1 cellular context compared by ENCODE assay signal in the genomic region with DNA sequence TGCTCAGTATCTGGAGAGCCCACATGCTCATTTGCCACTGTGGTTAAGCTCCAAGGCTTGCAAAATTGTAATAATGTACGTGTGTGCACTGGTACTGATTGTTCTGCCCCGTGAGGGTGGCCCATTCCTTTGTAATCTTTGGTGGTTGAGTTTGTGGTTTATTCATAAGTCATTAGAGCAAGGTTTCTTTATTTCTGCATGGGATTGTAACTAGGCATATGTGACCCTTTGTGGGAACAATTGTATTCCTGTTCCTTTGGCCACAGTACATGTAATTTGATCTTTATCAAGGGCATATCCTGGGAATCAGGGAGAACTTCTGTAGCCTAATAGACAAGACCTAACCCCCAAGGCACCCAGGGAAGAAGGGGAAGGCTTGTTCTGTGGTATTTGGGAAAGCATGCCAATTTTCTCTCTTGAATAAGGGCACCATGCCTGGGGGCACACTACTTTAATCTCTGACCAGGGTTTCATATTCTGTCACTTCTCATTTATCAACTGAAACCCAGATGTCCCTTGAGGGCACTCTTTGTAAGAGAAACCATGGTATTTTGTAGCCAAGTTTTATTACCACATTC.
TF ChIP-seq lines count a peak whose summit lies in the region.

No MANE protein-coding gene starts in this region.

TF ChIP-seq in GM23338, 12 proteins besides CTCF, POLR2A, EP300 and RAD21 (continued from another document):
- TF ChIP-seq, protein P1, sequence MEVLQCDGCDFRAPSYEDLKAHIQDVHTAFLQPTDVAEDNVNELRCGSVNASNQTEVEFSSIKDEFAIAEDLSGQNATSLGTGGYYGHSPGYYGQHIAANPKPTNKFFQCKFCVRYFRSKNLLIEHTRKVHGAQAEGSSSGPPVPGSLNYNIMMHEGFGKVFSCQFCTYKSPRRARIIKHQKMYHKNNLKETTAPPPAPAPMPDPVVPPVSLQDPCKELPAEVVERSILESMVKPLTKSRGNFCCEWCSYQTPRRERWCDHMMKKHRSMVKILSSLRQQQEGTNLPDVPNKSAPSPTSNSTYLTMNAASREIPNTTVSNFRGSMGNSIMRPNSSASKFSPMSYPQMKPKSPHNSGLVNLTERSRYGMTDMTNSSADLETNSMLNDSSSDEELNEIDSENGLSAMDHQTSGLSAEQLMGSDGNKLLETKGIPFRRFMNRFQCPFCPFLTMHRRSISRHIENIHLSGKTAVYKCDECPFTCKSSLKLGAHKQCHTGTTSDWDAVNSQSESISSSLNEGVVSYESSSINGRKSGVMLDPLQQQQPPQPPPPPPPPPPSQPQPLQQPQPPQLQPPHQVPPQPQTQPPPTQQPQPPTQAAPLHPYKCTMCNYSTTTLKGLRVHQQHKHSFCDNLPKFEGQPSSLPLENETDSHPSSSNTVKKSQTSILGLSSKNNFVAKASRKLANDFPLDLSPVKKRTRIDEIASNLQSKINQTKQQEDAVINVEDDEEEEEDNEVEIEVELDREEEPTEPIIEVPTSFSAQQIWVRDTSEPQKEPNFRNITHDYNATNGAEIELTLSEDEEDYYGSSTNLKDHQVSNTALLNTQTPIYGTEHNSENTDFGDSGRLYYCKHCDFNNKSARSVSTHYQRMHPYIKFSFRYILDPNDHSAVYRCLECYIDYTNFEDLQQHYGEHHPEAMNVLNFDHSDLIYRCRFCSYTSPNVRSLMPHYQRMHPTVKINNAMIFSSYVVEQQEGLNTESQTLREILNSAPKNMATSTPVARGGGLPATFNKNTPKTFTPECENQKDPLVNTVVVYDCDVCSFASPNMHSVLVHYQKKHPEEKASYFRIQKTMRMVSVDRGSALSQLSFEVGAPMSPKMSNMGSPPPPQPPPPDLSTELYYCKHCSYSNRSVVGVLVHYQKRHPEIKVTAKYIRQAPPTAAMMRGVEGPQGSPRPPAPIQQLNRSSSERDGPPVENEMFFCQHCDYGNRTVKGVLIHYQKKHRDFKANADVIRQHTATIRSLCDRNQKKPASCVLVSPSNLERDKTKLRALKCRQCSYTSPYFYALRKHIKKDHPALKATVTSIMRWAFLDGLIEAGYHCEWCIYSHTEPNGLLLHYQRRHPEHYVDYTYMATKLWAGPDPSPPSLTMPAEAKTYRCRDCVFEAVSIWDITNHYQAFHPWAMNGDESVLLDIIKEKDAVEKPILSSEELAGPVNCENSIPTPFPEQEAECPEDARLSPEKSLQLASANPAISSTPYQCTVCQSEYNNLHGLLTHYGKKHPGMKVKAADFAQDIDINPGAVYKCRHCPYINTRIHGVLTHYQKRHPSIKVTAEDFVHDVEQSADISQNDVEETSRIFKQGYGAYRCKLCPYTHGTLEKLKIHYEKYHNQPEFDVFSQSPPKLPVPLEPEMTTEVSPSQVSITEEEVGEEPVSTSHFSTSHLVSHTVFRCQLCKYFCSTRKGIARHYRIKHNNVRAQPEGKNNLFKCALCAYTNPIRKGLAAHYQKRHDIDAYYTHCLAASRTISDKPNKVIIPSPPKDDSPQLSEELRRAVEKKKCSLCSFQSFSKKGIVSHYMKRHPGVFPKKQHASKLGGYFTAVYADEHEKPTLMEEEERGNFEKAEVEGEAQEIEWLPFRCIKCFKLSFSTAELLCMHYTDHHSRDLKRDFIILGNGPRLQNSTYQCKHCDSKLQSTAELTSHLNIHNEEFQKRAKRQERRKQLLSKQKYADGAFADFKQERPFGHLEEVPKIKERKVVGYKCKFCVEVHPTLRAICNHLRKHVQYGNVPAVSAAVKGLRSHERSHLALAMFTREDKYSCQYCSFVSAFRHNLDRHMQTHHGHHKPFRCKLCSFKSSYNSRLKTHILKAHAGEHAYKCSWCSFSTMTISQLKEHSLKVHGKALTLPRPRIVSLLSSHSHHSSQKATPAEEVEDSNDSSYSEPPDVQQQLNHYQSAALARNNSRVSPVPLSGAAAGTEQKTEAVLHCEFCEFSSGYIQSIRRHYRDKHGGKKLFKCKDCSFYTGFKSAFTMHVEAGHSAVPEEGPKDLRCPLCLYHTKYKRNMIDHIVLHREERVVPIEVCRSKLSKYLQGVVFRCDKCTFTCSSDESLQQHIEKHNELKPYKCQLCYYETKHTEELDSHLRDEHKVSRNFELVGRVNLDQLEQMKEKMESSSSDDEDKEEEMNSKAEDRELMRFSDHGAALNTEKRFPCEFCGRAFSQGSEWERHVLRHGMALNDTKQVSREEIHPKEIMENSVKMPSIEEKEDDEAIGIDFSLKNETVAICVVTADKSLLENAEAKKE (CRISPR knock-in tag; IDR thresholded peaks at IDR 0.05) = no peak
- TF ChIP-seq NANOG (IDR thresholded peaks at IDR 0.05; ENCODE audit: borderline replicate concordance) (no peak), ZNF114 (CRISPR knock-in tag; IDR thresholded peaks at IDR 0.05) (no peak), JUNB (IDR thresholded peaks at IDR 0.05; ENCODE audit: unreplicated experiment) (no peak), EZH2phosphoT487 (IDR thresholded peaks at IDR 0.05; ENCODE audit: unreplicated experiment) (no peak), EZH2 (IDR thresholded peaks at IDR 0.05; ENCODE audit: low read depth, unreplicated experiment) (no peak), ZNF331 (CRISPR knock-in tag; IDR thresholded peaks at IDR 0.05; ENCODE audit: low read depth) (no peak)
- TF ChIP-seq, protein P2, sequence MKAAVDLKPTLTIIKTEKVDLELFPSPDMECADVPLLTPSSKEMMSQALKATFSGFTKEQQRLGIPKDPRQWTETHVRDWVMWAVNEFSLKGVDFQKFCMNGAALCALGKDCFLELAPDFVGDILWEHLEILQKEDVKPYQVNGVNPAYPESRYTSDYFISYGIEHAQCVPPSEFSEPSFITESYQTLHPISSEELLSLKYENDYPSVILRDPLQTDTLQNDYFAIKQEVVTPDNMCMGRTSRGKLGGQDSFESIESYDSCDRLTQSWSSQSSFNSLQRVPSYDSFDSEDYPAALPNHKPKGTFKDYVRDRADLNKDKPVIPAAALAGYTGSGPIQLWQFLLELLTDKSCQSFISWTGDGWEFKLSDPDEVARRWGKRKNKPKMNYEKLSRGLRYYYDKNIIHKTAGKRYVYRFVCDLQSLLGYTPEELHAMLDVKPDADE (IDR thresholded peaks at IDR 0.05) = no peak
